In the genomic region with DNA sequence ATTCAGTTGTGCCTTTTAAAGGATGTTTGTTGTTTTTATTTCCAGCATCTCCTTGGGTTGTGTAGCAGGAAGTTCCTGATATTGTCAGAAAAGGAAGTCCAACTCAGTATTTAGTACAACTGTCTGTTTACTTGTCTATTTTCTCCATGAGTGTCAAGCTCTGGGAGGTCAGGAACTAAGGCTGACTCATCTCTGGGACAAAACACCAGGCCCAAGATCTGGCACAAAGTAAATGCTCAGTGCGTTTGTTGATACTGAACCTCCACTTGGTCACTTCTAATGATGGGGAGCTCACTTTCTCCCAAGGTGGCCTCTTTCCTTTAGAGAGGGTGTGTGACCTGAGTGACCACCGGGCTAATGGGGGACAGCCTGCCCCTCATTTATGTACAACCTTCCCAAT, we compare ENCODE assay signal across 1 cellular context.
TF ChIP-seq lines count a peak whose summit lies in the region.

No MANE protein-coding gene starts in this region.

TF ChIP-seq in HepG2, 621 proteins besides CTCF, POLR2A, EP300 and RAD21 (continues in another document):
- TF ChIP-seq RARG (CRISPR knock-in tag; IDR thresholded peaks at IDR 0.05; ENCODE audit: low read depth) = no peak
- peak; percentile 67; the same call in 1 of the 2 replicates for TF ChIP-seq ETV5 (CRISPR knock-in tag; IDR thresholded peaks at IDR 0.05; ENCODE audit: borderline replicate concordance)
- no peak for TF ChIP-seq ZFX (CRISPR knock-in tag; IDR thresholded peaks at IDR 0.05; ENCODE audit: low read depth)
- TF ChIP-seq, protein P1, sequence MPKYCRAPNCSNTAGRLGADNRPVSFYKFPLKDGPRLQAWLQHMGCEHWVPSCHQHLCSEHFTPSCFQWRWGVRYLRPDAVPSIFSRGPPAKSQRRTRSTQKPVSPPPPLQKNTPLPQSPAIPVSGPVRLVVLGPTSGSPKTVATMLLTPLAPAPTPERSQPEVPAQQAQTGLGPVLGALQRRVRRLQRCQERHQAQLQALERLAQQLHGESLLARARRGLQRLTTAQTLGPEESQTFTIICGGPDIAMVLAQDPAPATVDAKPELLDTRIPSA (CRISPR knock-in tag; IDR thresholded peaks at IDR 0.05; ENCODE audit: borderline replicate concordance) = no peak
- TF ChIP-seq ZBTB20 (CRISPR knock-in tag; IDR thresholded peaks at IDR 0.05; ENCODE audit: borderline replicate concordance, low read depth) = no peak
- peak; percentile 56 for TF ChIP-seq MED1 (CRISPR knock-in tag; IDR thresholded peaks at IDR 0.05)
- TF ChIP-seq NPAS2 (CRISPR knock-in tag; IDR thresholded peaks at IDR 0.05; ENCODE audit: borderline replicate concordance) = no peak
- TF ChIP-seq, protein P2, sequence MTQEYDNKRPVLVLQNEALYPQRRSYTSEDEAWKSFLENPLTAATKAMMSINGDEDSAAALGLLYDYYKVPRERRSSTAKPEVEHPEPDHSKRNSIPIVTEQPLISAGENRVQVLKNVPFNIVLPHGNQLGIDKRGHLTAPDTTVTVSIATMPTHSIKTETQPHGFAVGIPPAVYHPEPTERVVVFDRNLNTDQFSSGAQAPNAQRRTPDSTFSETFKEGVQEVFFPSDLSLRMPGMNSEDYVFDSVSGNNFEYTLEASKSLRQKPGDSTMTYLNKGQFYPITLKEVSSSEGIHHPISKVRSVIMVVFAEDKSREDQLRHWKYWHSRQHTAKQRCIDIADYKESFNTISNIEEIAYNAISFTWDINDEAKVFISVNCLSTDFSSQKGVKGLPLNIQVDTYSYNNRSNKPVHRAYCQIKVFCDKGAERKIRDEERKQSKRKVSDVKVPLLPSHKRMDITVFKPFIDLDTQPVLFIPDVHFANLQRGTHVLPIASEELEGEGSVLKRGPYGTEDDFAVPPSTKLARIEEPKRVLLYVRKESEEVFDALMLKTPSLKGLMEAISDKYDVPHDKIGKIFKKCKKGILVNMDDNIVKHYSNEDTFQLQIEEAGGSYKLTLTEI (CRISPR knock-in tag; conservative IDR thresholded peaks at IDR 0.05) = no peak
- peak; percentile 52 for TF ChIP-seq GATAD2A (CRISPR knock-in tag; IDR thresholded peaks at IDR 0.05)
- no peak for TF ChIP-seq ZIK1 (CRISPR knock-in tag; IDR thresholded peaks at IDR 0.05; ENCODE audit: borderline replicate concordance, low read depth)
- peak; percentile 60; the same call in 1 of the 2 replicates for TF ChIP-seq HMG20A (CRISPR knock-in tag; IDR thresholded peaks at IDR 0.05; ENCODE audit: borderline replicate concordance)
- peak; percentile 52; the same call in 1 of the 2 replicates for TF ChIP-seq JUND (CRISPR knock-in tag; IDR thresholded peaks at IDR 0.05)
- TF ChIP-seq ZNF3 (CRISPR knock-in tag; IDR thresholded peaks at IDR 0.05) = peak; percentile 78; the same call in 1 of the 2 replicates
- no peak for TF ChIP-seq ZBTB42 (CRISPR knock-in tag; IDR thresholded peaks at IDR 0.05)
- TF ChIP-seq BRCA1 (CRISPR knock-in tag; IDR thresholded peaks at IDR 0.05) = no peak
- TF ChIP-seq CCAR2 (optimal IDR thresholded peaks at IDR 0.05; ENCODE audit: low read depth, low read length) = no peak
- no peak for TF ChIP-seq NFIC (IDR thresholded peaks at IDR 0.05; ENCODE audit: low read length)
- TF ChIP-seq RFXANK (CRISPR knock-in tag; IDR thresholded peaks at IDR 0.05) = no peak
- TF ChIP-seq ZNF24 (IDR thresholded peaks at IDR 0.05) = peak; percentile 72; the same call in 1 of the 2 replicates
- TF ChIP-seq, protein P3, sequence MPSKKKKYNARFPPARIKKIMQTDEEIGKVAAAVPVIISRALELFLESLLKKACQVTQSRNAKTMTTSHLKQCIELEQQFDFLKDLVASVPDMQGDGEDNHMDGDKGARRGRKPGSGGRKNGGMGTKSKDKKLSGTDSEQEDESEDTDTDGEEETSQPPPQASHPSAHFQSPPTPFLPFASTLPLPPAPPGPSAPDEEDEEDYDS (CRISPR knock-in tag; IDR thresholded peaks at IDR 0.05) = 0 out of 2 replicates have a peak, but pooled peaks have one; percentile 34
- 0 out of 2 replicates have a peak, but pooled peaks have one; percentile 9 for TF ChIP-seq MAFF (IDR thresholded peaks at IDR 0.05; ENCODE audit: low read depth, low read length)
- no peak for TF ChIP-seq IKZF4 (CRISPR knock-in tag; IDR thresholded peaks at IDR 0.05; ENCODE audit: borderline replicate concordance, low read depth, not compliant biosample characterization)
- no peak for TF ChIP-seq CEBPB (IDR thresholded peaks at IDR 0.05; ENCODE audit: borderline replicate concordance, low read depth, low read length)
- TF ChIP-seq, protein P4, sequence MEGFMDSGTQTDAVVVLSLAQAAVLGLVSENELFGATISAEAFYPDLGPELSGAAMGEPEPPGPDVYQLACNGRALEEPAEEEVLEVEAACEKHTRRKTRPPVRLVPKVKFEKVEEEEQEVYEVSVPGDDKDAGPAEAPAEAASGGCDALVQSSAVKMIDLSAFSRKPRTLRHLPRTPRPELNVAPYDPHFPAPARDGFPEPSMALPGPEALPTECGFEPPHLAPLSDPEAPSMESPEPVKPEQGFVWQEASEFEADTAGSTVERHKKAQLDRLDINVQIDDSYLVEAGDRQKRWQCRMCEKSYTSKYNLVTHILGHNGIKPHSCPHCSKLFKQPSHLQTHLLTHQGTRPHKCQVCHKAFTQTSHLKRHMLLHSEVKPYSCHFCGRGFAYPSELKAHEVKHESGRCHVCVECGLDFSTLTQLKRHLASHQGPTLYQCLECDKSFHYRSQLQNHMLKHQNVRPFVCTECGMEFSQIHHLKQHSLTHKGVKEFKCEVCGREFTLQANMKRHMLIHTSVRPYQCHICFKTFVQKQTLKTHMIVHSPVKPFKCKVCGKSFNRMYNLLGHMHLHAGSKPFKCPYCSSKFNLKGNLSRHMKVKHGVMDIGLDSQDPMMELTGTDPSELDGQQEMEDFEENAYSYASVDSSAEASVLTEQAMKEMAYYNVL (CRISPR knock-in tag; IDR thresholded peaks at IDR 0.05; ENCODE audit: borderline replicate concordance) = no peak
- TF ChIP-seq, protein P5, sequence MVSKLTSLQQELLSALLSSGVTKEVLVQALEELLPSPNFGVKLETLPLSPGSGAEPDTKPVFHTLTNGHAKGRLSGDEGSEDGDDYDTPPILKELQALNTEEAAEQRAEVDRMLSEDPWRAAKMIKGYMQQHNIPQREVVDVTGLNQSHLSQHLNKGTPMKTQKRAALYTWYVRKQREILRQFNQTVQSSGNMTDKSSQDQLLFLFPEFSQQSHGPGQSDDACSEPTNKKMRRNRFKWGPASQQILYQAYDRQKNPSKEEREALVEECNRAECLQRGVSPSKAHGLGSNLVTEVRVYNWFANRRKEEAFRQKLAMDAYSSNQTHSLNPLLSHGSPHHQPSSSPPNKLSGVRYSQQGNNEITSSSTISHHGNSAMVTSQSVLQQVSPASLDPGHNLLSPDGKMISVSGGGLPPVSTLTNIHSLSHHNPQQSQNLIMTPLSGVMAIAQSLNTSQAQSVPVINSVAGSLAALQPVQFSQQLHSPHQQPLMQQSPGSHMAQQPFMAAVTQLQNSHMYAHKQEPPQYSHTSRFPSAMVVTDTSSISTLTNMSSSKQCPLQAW (CRISPR knock-in tag; IDR thresholded peaks at IDR 0.05) = peak; percentile 36; the same call in 1 of the 2 replicates
- TF ChIP-seq FOXP1 (IDR thresholded peaks at IDR 0.05) = no peak
- TF ChIP-seq FOXP1 (CRISPR knock-in tag; IDR thresholded peaks at IDR 0.05) = peak; percentile 87
- TF ChIP-seq ZNF282 (IDR thresholded peaks at IDR 0.05; ENCODE audit: partially characterized antibody) = no peak
- TF ChIP-seq PRMT3 (CRISPR knock-in tag; IDR thresholded peaks at IDR 0.05; ENCODE audit: borderline replicate concordance, low read depth) = no peak
- TF ChIP-seq, protein P6, sequence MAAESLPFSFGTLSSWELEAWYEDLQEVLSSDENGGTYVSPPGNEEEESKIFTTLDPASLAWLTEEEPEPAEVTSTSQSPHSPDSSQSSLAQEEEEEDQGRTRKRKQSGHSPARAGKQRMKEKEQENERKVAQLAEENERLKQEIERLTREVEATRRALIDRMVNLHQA (CRISPR knock-in tag; IDR thresholded peaks at IDR 0.05) = no peak
- TF ChIP-seq ELF3 (CRISPR knock-in tag; IDR thresholded peaks at IDR 0.05) = peak; percentile 97
- TF ChIP-seq, protein P7, sequence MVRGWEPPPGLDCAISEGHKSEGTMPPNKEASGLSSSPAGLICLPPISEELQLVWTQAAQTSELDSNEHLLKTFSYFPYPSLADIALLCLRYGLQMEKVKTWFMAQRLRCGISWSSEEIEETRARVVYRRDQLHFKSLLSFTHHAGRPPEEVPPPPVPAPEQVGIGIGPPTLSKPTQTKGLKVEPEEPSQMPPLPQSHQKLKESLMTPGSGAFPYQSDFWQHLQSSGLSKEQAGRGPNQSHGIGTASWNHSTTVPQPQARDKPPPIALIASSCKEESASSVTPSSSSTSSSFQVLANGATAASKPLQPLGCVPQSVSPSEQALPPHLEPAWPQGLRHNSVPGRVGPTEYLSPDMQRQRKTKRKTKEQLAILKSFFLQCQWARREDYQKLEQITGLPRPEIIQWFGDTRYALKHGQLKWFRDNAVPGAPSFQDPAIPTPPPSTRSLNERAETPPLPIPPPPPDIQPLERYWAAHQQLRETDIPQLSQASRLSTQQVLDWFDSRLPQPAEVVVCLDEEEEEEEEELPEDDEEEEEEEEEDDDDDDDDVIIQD (CRISPR knock-in tag; IDR thresholded peaks at IDR 0.05; ENCODE audit: low read depth) = 0 out of 2 replicates have a peak, but pooled peaks have one; percentile 67
- TF ChIP-seq, protein P8, sequence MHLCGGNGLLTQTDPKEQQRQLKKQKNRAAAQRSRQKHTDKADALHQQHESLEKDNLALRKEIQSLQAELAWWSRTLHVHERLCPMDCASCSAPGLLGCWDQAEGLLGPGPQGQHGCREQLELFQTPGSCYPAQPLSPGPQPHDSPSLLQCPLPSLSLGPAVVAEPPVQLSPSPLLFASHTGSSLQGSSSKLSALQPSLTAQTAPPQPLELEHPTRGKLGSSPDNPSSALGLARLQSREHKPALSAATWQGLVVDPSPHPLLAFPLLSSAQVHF (CRISPR knock-in tag; IDR thresholded peaks at IDR 0.05) = no peak
- TF ChIP-seq ZNF430 (CRISPR knock-in tag; IDR thresholded peaks at IDR 0.05) = no peak
- TF ChIP-seq GPN1 (CRISPR knock-in tag; IDR thresholded peaks at IDR 0.05; ENCODE audit: borderline replicate concordance) = no peak
- peak; percentile 82 for TF ChIP-seq RARA (CRISPR knock-in tag; IDR thresholded peaks at IDR 0.05)
- TF ChIP-seq ZNF335 (CRISPR knock-in tag; IDR thresholded peaks at IDR 0.05) = peak; percentile 31; the same call in 1 of the 2 replicates
- TF ChIP-seq POLR2G (IDR thresholded peaks at IDR 0.05; ENCODE audit: low read depth, low read length) = no peak
- TF ChIP-seq, protein P9, sequence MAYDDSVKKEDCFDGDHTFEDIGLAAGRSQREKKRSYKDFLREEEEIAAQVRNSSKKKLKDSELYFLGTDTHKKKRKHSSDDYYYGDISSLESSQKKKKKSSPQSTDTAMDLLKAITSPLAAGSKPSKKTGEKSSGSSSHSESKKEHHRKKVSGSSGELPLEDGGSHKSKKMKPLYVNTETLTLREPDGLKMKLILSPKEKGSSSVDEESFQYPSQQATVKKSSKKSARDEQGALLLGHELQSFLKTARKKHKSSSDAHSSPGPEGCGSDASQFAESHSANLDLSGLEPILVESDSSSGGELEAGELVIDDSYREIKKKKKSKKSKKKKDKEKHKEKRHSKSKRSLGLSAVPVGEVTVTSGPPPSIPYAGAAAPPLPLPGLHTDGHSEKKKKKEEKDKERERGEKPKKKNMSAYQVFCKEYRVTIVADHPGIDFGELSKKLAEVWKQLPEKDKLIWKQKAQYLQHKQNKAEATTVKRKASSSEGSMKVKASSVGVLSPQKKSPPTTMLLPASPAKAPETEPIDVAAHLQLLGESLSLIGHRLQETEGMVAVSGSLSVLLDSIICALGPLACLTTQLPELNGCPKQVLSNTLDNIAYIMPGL (CRISPR knock-in tag; IDR thresholded peaks at IDR 0.05; ENCODE audit: borderline replicate concordance in 1 of 2, low read depth in 1 of 2) = peak in 1 of 2 experiments; percentile 41; a peak in 1 of 4 replicates
- TF ChIP-seq, protein P10, sequence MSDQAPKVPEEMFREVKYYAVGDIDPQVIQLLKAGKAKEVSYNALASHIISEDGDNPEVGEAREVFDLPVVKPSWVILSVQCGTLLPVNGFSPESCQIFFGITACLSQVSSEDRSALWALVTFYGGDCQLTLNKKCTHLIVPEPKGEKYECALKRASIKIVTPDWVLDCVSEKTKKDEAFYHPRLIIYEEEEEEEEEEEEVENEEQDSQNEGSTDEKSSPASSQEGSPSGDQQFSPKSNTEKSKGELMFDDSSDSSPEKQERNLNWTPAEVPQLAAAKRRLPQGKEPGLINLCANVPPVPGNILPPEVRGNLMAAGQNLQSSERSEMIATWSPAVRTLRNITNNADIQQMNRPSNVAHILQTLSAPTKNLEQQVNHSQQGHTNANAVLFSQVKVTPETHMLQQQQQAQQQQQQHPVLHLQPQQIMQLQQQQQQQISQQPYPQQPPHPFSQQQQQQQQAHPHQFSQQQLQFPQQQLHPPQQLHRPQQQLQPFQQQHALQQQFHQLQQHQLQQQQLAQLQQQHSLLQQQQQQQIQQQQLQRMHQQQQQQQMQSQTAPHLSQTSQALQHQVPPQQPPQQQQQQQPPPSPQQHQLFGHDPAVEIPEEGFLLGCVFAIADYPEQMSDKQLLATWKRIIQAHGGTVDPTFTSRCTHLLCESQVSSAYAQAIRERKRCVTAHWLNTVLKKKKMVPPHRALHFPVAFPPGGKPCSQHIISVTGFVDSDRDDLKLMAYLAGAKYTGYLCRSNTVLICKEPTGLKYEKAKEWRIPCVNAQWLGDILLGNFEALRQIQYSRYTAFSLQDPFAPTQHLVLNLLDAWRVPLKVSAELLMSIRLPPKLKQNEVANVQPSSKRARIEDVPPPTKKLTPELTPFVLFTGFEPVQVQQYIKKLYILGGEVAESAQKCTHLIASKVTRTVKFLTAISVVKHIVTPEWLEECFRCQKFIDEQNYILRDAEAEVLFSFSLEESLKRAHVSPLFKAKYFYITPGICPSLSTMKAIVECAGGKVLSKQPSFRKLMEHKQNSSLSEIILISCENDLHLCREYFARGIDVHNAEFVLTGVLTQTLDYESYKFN (CRISPR knock-in tag; conservative IDR thresholded peaks at IDR 0.05) = peak; percentile 38; the same call in 1 of the 2 replicates
- no peak for TF ChIP-seq ATAD3A (CRISPR knock-in tag; IDR thresholded peaks at IDR 0.05)
- no peak for TF ChIP-seq ISL2 (CRISPR knock-in tag; IDR thresholded peaks at IDR 0.05)
